14 cellular contexts compared by ENCODE assay signal in the genomic region with DNA sequence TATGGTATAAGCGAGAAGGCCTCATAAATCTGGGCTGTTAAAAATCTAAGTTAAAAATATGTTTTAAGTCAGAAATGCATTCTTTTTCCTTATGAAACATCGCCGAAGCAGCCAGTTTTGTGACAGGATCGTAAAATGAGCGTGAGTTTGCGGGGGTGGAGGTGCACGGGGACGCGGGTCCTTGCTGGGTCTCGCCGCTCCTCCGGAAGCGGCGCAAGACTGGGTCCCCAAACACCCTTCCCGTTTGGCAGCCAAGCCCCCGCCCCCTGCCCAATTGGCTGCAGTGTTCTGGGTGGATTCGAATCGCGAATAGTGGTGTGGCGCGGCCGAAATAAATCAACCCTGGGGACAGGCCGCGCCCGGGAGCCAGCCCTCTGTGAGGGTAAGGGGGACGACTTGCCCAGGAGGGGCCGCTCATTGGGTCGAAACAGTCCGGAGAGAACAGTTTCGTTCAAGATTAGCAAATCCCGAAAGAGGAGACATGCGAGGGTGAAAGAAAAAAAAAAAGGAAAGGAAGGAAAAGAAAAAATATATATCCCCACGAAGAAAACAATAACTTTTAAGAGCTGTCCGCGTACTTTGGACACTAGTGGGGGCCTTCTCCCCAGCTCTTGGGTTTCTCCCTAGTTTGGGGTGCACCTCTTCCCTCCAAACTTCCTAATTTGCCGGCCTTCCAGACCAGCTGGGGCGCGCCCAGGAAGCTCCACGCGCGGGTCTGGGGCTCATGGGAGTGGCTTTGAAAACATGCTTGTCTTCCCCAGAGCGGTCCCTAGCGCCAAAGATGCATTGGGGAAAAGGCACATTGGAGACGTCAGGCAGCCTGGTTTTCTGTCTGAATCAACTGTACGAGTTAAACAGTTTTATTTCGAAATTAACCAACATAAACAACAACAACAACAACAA. TPM values are rescaled to one million over a fixed set of nuclear protein-coding genes. Genes with fewer than 3 reads are reported as not detected.
DNase-seq lines count a peak whose midpoint lies in the region; ATAC-seq, FAIRE-seq and TF ChIP-seq lines count a peak whose summit lies in the region.
"Had no signal": no experiment of that assay in that cellular context is flagged by ENCODE, and none has a peak within 500 bp of the region (broad histone marks: within the 10 kb centered on the region; RNA-seq: fewer than 3 reads in every experiment).

No MANE protein-coding gene starts in this region.

- H3K4me3 Mint-ChIP-seq in natural killer cell, result peak overlapping the region; percentile 37

- H3K4me1 ChIP-seq in liver (ENCODE audit: control insufficient read depth in 4 of 4, insufficient read depth in 4 of 4, low read length in 3 of 4) (peaks cover 5 to 30% (median 11%) of the 10 kb centered on the region in 4 donors), HepG2 (ENCODE audit: insufficient read depth, low read length) (peaks cover 20% of the 10 kb centered on the region), aorta (ENCODE audit: control insufficient read depth in 1 of 2, insufficient read depth in 2 of 2, low read length in 2 of 2) (no peaks in the 10 kb centered on the region), BE2C (no peaks in the 10 kb centered on the region)

- H3K4me1 Mint-ChIP-seq in natural killer cell, result peaks cover 19 to 47% of the 10 kb centered on the region in 2 donors

- peak overlapping the region; percentile 75 to 95 for H3K9ac ChIP-seq in liver (ENCODE audit: low read depth in 1 of 2, low read length in 2 of 2)
- no peak overlapping the region for H3K9ac ChIP-seq in HepG2 (ENCODE audit: insufficient read depth, low read depth, low read length)

- H3K9me3 Mint-ChIP-seq in natural killer cell, result no peaks in the 10 kb centered on the region

- no peaks in the 10 kb centered on the region for H4K20me1 ChIP-seq in HepG2 (ENCODE audit: insufficient read depth, low read length)

- FAIRE-seq in HepG2 (lab: Jason Lieb, UNC), result no peak

- H3K27ac ChIP-seq in liver (ENCODE audit: low read depth in 1 of 2, low read length in 2 of 2) (peak overlapping the region; percentile 95 to 100), HepG2 (ENCODE audit: extremely low read length, insufficient read depth, low read length) (no peak overlapping the region), aorta (ENCODE audit: low read depth in 1 of 2, low read length in 2 of 2) (peak overlapping the region; percentile 88 to 95)
- H3K27ac ChIP-seq: C4-2B, gastroesophageal sphincter had no signal

- no peaks in the 10 kb centered on the region for H3K79me2 ChIP-seq in HepG2 (ENCODE audit: insufficient read depth, low read length)

- ATAC-seq in HepG2 (no peak), natural killer cell (no peak), aorta (ENCODE audit: low FRiP score) (peak; percentile 49), GM19397 (IDR thresholded peaks at IDR 0.05; ENCODE audit: unreplicated experiment) (no peak)
- ATAC-seq: gastroesophageal sphincter had no signal

- BruUV-seq in HepG2 (replicated peaks; lab: Mats Ljungman, UMichigan), result no TSS peak

- TF ChIP-seq EP300 in HepG2 (IDR thresholded peaks at IDR 0.05; ENCODE audit: low read depth in 2 of 2, low read length in 2 of 2) (no peak), HepG2 (CRISPR knock-in tag; IDR thresholded peaks at IDR 0.05; ENCODE audit: borderline replicate concordance) (no peak)

- no peak for TF ChIP-seq CTCF in liver (IDR thresholded peaks at IDR 0.05; ENCODE audit: low read depth, low read length, missing input control)
- no peak for TF ChIP-seq CTCF in HepG2 (CRISPR knock-in tag; IDR thresholded peaks at IDR 0.05)
- no peak for TF ChIP-seq CTCF in natural killer cell (IDR thresholded peaks at IDR 0.05)
- TF ChIP-seq CTCF in BE2C (IDR thresholded peaks at IDR 0.05; ENCODE audit: low read depth, low read length), result no peak

- in situ Hi-C loops in HepG2 (cut with HindIII; ENCODE audit: extremely low pct_ligation_motif_present, low pct_unique_long_range_greater_than_20kb), result loop anchor here (10.0 kb wide), 1 partner anchor 182 kb away; no protein-coding TSS in a partner anchor

- H2AFZ ChIP-seq in HepG2 (ENCODE audit: low read length), result no peak overlapping the region

- intact Hi-C loops in HepG2 (cut with micrococcal nuclease; ENCODE audit: unreplicated experiment) (loop anchor here (10.0 kb wide), 1 partner anchor 48 kb away; no protein-coding TSS in a partner anchor), cardiac septum (cut with DNase I) (loop anchor here (5.0 to 10.0 kb wide), 5 partner anchors 79 to 538 kb away; partner anchors contain the start of gene MIB1), natural killer cell (cut with micrococcal nuclease) (loop anchor here (10.0 kb wide), 2 partner anchors 98 to 178 kb away; no protein-coding TSS in a partner anchor), aorta (cut with DNase I) (loop anchor here (5.0 to 10.0 kb wide), 3 partner anchors 172 to 441 kb away; no protein-coding TSS in a partner anchor)

- no peak for DNase-seq in HepG2 (ENCODE audit: low spot score)
- DNase-seq in cardiac septum (ENCODE audit: low spot score), result peak; percentile 82
- DNase-seq in natural killer cell, result no peak
- peak; percentile 87 to 92 for DNase-seq in aorta
- DNase-seq in BE2C, result no peak
- DNase-seq in mesenteric fat pad (ENCODE audit: low spot score), result no peak
- DNase-seq: activated CD4-positive, alpha-beta T cell treated with anti-CD3 and anti-CD28 coated beads, Interleukin-2, amount 50 U/mL, for 1 hour; NCI-H1930; posterior cingulate gyrus; SIG-M5 had no signal

- H3K27me3 Mint-ChIP-seq in natural killer cell (ENCODE audit: low read depth in 2 of 2), result peaks cover 69 to 72% of the 10 kb centered on the region in 2 donors

- CTCF ChIA-PET in HepG2 (lab: Yijun Ruan, JAX; ENCODE audit: low intra/inter-chr PET ratio, low total read pairs), result no interaction called here

- POLR2A ChIA-PET in HepG2 (lab: Yijun Ruan, JAX), result no interaction called here

- WGBS in liver, result 3% methylated on average over 46 of the region's 46 CpGs
- WGBS in HepG2 (ENCODE audit: low lambda C conversion rate), result 76% methylated on average over 46 of the region's 46 CpGs
- WGBS in aorta, 2 donors, result 1% methylated on average over 46 of the region's 46 CpGs

- no peaks in the 10 kb centered on the region for H3K36me3 ChIP-seq in liver (ENCODE audit: control insufficient read depth in 4 of 4, insufficient read depth in 3 of 4, low read depth in 1 of 4, low read length in 3 of 4)
- H3K36me3 ChIP-seq in HepG2 (replicated peaks in 1 of 2; ENCODE audit: control insufficient read depth in 1 of 2, insufficient read depth in 2 of 2, low read length in 2 of 2), result no peaks in the 10 kb centered on the region
- H3K36me3 ChIP-seq in aorta (ENCODE audit: control insufficient read depth in 1 of 2, insufficient read depth in 2 of 2, low read length in 1 of 2), result peaks cover 1 to 3% of the 10 kb centered on the region in 2 donors
- H3K36me3 ChIP-seq in BE2C, result no peaks in the 10 kb centered on the region
- H3K36me3 ChIP-seq: gastroesophageal sphincter had no signal

- no peak overlapping the region for H3K4me2 ChIP-seq in HepG2 (ENCODE audit: low read depth, low read length)

- H3K27ac Mint-ChIP-seq in natural killer cell, result peak overlapping the region; percentile 18 to 52

- no peak for TF ChIP-seq POLR2A in HepG2 (IDR thresholded peaks at IDR 0.05; ENCODE audit: insufficient read depth in 1 of 2, low read depth in 2 of 2, low read length in 2 of 2)

- TF ChIP-seq RAD21 in liver (IDR thresholded peaks at IDR 0.05) (peak; percentile 5 to 10), HepG2 (CRISPR knock-in tag; IDR thresholded peaks at IDR 0.05) (no peak)

- H3K9me3 ChIP-seq in liver (ENCODE audit: control insufficient read depth in 4 of 4, low read length in 3 of 4) (no peaks in the 10 kb centered on the region), HepG2 (ENCODE audit: low read length) (no peaks in the 10 kb centered on the region), aorta (ENCODE audit: control insufficient read depth, low read length) (no peaks in the 10 kb centered on the region), BE2C (no peaks in the 10 kb centered on the region)
- H3K9me3 ChIP-seq: gastroesophageal sphincter had no signal

- H3K27me3 ChIP-seq in liver (ENCODE audit: control insufficient read depth in 4 of 4, insufficient read depth in 4 of 4, low read length in 3 of 4) (no peaks in the 10 kb centered on the region), HepG2 (ENCODE audit: control insufficient read depth in 1 of 2, insufficient read depth in 2 of 2, low read length in 2 of 2) (peaks cover 0 to 49% of the 10 kb centered on the region in 2 experiments; a peak in 3 of 5 replicates), aorta (ENCODE audit: control insufficient read depth in 1 of 2, insufficient read depth in 2 of 2, low read length in 1 of 2) (no peaks in the 10 kb centered on the region), BE2C (peaks cover 75% of the 10 kb centered on the region)

- H3K36me3 Mint-ChIP-seq in natural killer cell, result no peaks in the 10 kb centered on the region

- H3K4me3 ChIP-seq in liver (ENCODE audit: low read depth in 1 of 3, low read length in 3 of 3) (peak overlapping the region; percentile 46 to 77 (median 72)), HepG2 (replicated peaks in 1 of 3; ENCODE audit: insufficient read depth in 1 of 3, low read depth in 2 of 3, low read length in 3 of 3) (no peak overlapping the region), aorta (ENCODE audit: low read length in 2 of 2) (peak overlapping the region; percentile 62 to 81), BE2C (ENCODE audit: low read depth, low read length) (no peak overlapping the region)

RNA-seq across cellular contexts. Expression of gene GATA6, which starts 3.1 kb away (rescaled TPM):
- 1 to 10 TPM; 3.5 to 6.6 TPM for total RNA-seq in liver
- 1 to 10 TPM; 1.8 to 6.2 TPM for polyA plus RNA-seq in liver
- 2.9 and 3.2 TPM in 2 replicates for total RNA-seq in HepG2 (2016; rRNA removed; fragmentation: Illumina TruSeq; extraction: Trizol)
- 0.53 and 0.71 TPM in 2 replicates for total RNA-seq in HepG2 (2016; cell fraction: cytosol; rRNA removed; fragmentation: Illumina TruSeq; extraction: Trizol; ENCODE audit: low read depth)
- total RNA-seq in HepG2 (2016; cell fraction: insoluble cytoplasmic fraction; rRNA removed; fragmentation: Illumina TruSeq; extraction: Trizol), result 2.5 and 3.4 TPM in 2 replicates
- 2.1 and 2.4 TPM in 2 replicates for total RNA-seq in HepG2 (2016; cell fraction: membrane; rRNA removed; fragmentation: Illumina TruSeq; extraction: Trizol)
- 2.9 and 3.3 TPM in 2 replicates for total RNA-seq in HepG2 (2016; cell fraction: nucleus; rRNA removed; fragmentation: Illumina TruSeq; extraction: Trizol)
- polyA plus RNA-seq in HepG2 (2011; rRNA removed), result 0.84 and 0.95 TPM in 2 replicates
- polyA plus RNA-seq in HepG2 (2011; cell fraction: cytosol; rRNA removed), result 0.38 and 0.39 TPM in 2 replicates
- polyA plus RNA-seq in HepG2 (2011; cell fraction: nucleus; rRNA removed), result 1.6 and 2.6 TPM in 2 replicates
- polyA plus RNA-seq in HepG2 (2012), result 0.52 and 0.87 TPM in 2 replicates
- 0.33 and 0.35 TPM in 2 replicates for polyA plus RNA-seq in HepG2 (2016; cell fraction: cytosol; fragmentation: Illumina TruSeq; extraction: Trizol; ENCODE audit: low read depth)
- polyA plus RNA-seq in HepG2 (2016; cell fraction: insoluble cytoplasmic fraction; fragmentation: Illumina TruSeq; extraction: Trizol; ENCODE audit: low read depth), result 3.6 and 4.5 TPM in 2 replicates
- polyA plus RNA-seq in HepG2 (2016; cell fraction: membrane; fragmentation: Illumina TruSeq; extraction: Trizol; ENCODE audit: low read depth), result 0.98 and 1.2 TPM in 2 replicates
- polyA plus RNA-seq in HepG2 (2016; cell fraction: nucleus; fragmentation: Illumina TruSeq; extraction: Trizol; ENCODE audit: insufficient read depth, low read depth), result 4.1 and 6.0 TPM in 2 replicates
- polyA minus RNA-seq in HepG2 (2011; rRNA and poly(A)+ RNA removed; ENCODE audit: low replicate concordance), result 1.2 and 1.3 TPM in 2 replicates
- 0.89 and 1.1 TPM in 2 replicates for polyA minus RNA-seq in HepG2 (2011; cell fraction: cytosol; rRNA and poly(A)+ RNA removed)
- 2.0 and 3.2 TPM in 2 replicates for polyA minus RNA-seq in HepG2 (2011; cell fraction: nucleus; rRNA and poly(A)+ RNA removed)
- 76.2 TPM for total RNA-seq in cardiac septum
- 1 to 10 TPM in 2 of 3 donors, under 1 TPM in 1; 0.54 to 1.1 (median 1.0) TPM for total RNA-seq in natural killer cell
- total RNA-seq in aorta, result 10 to 100 TPM; 28.7 to 41.5 TPM
- polyA plus RNA-seq in aorta, result 10 to 100 TPM; 16.0 to 32.8 TPM
- polyA plus RNA-seq in BE2C (2012; ENCODE audit: insufficient read depth, insufficient read length, low read depth), result 0.15 TPM
- 26.6 TPM for total RNA-seq in mesenteric fat pad

Comparison
In these comparisons a context has a peak if more than half of its experiments do, and no peak if none do; other contexts are left out.
1. H3K4me3 ChIP-seq: peak in liver (3 of 3) and aorta (2 of 2); none in HepG2 (0 of 3) and BE2C (single experiment).
2. DNase-seq: peak in cardiac septum (single experiment) and aorta (2 of 2); none in HepG2 (single experiment), natural killer cell (single experiment), BE2C (single experiment) and mesenteric fat pad (single experiment).